19 cellular contexts compared by ENCODE assay signal in the genomic region with DNA sequence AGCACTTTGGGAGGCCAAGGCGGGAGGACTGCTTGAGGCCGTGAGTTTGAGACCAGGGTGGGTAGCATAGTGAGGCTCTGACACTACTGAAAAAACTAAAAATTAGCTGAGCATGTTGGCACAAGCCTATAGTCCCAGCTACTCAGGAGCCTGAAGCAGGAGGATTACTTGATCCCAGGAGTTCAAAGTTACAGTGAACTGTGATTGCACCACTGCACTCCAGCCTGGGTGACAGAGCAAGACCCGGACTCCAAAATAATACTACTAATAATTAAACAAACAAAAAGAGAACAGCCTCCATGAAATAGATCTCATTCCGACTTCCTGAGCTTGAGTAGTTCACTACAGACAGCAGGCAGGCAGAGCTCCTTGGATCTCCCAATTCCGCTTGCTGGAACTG.
"Had no signal": no experiment of that assay in that cellular context is flagged by ENCODE, and none has a peak within 500 bp of the region (broad histone marks: within the 10 kb centered on the region; RNA-seq: fewer than 3 reads in every experiment).

No MANE protein-coding gene starts in this region.

- H3K4me3 ChIP-seq: colonic mucosa, hepatocyte, psoas muscle, stomach, thoracic aorta, transverse colon had no signal

- H3K27ac ChIP-seq: colonic mucosa, hepatocyte, psoas muscle, stomach, thoracic aorta, transverse colon had no signal

- H3K9me3 Mint-ChIP-seq: naive thymus-derived CD4-positive, alpha-beta T cell had no signal

- H2AFZ ChIP-seq: hepatocyte had no signal

- DNase-seq: colonic mucosa; dermis blood vessel endothelial cell; foreskin melanocyte; head of caudate nucleus; left colon; left ventricle myocardium superior; mammary epithelial cell; psoas muscle; retina; stimulated activated CD4-positive, alpha-beta T cell treated with anti-CD3 and anti-CD28 coated beads, Interleukin-2, amount 100 ng/mL, for 24 hours; stimulated activated CD4-positive, alpha-beta T cell treated with anti-CD3 and anti-CD28 coated beads, Interleukin-4, amount 100 ng/mL, for 4 hours; stimulated activated naive CD4-positive, alpha-beta T cell; stomach; substantia nigra; transverse colon had no signal

- H3K36me3 ChIP-seq: colonic mucosa, stomach, thoracic aorta, transverse colon had no signal

- H3K4me2 ChIP-seq: hepatocyte had no signal

- H3K4me1 ChIP-seq: psoas muscle had no signal

- H3K9me3 ChIP-seq: colonic mucosa, psoas muscle, stomach, thoracic aorta, transverse colon had no signal

- H3K27me3 ChIP-seq: colonic mucosa, hepatocyte, stomach, transverse colon had no signal

- ATAC-seq: left colon; left ventricle myocardium superior; naive thymus-derived CD4-positive, alpha-beta T cell; psoas muscle; sciatic nerve had no signal
